22 cellular contexts compared by ENCODE assay signal in genomic region chr9:119873877-119874276, GRCh38.
"Had no signal": no experiment of that assay in that cellular context is flagged by ENCODE, and none has a peak within 500 bp of the region (broad histone marks: within the 10 kb centered on the region; RNA-seq: fewer than 3 reads in every experiment).

No MANE protein-coding gene starts in this region.

- H3K27me3 ChIP-seq: left lung, ovary, right atrium auricular region, right lobe of liver, tibial nerve, uterus had no signal

- H3K27ac ChIP-seq: left lung, lower lobe of right lung, ovary, right atrium auricular region, right lobe of liver, tibial nerve, uterus had no signal

- H3K4me3 ChIP-seq: left lung, lower lobe of right lung, ovary, right atrium auricular region, right lobe of liver, smooth muscle cell, tibial nerve, uterus had no signal

- H3K36me3 ChIP-seq: left lung, lower lobe of right lung, ovary, right atrium auricular region, right lobe of liver, tibial nerve, uterus had no signal

- H3K9me3 ChIP-seq: left lung, lower lobe of right lung, ovary, right atrium auricular region, right lobe of liver, uterus had no signal

- H3K4me2 ChIP-seq: smooth muscle cell had no signal

- H3K4me1 ChIP-seq: left lung, lower lobe of right lung, right atrium auricular region, right lobe of liver, tibial nerve, uterus had no signal

- DNase-seq: immature natural killer cell; kidney; left colon; left lung; lower lobe of right lung; mammary epithelial cell; mesenchymal stem cell; naive thymus-derived CD8-positive, alpha-beta T cell; occipital lobe; ovary; right lobe of liver; stimulated activated CD4-positive, alpha-beta T cell treated with anti-CD3 and anti-CD28 coated beads, Interleukin-1b, Interleukin-23, amount 100 ng/mL, for 48 hours; stimulated activated CD4-positive, alpha-beta T cell treated with anti-CD3 and anti-CD28 coated beads, Interleukin-2, amount 100 ng/mL, for 48 hours; stimulated activated CD4-positive, alpha-beta T cell treated with anti-CD3 and anti-CD28 coated beads, Interleukin-4, amount 100 ng/mL, for 4 hours; stimulated activated CD8-positive, alpha-beta memory T cell treated with anti-CD3 and anti-CD28 coated beads, Interleukin-4, amount 100 ng/mL, for 48 hours; stimulated activated naive CD4-positive, alpha-beta T cell treated with Interleukin-2 at 50 U/mL for 16 hours; stimulated activated naive CD8-positive, alpha-beta T cell treated with anti-CD3 and anti-CD28 coated beads, Interleukin-15, amount 100 ng/mL, for 72 hours; substantia nigra; uterus had no signal
